Comparison of ENCODE assay signal across 22 cellular contexts in genomic region chr11:28038775-28039174, GRCh38.
"Had no signal": no experiment of that assay in that cellular context is flagged by ENCODE, and none has a peak within 500 bp of the region (broad histone marks: within the 10 kb centered on the region; RNA-seq: fewer than 3 reads in every experiment).

No MANE protein-coding gene starts in this region.

- H3K4me3 Mint-ChIP-seq: immature natural killer cell; natural killer cell; neural crest cell; stimulated activated effector memory CD8-positive, alpha-beta T cell treated with anti-CD3 and anti-CD28 coated beads, Interleukin-12 subunit alpha, Interleukin-12 subunit beta, amount 100 ng/mL, for 72 hours; stimulated activated naive CD8-positive, alpha-beta T cell treated with anti-CD3 and anti-CD28 coated beads, Interleukin-15, Interleukin-2, amounts not matched to agents 100 ng/mL and 50 ng/mL, for 24 hours had no signal

- H3K4me3 ChIP-seq: coronary artery, gastroesophageal sphincter, left lung, lung, ovary, smooth muscle cell, testis, transverse colon had no signal

- H3K27ac ChIP-seq: coronary artery, gastroesophageal sphincter, left lung, ovary, testis, transverse colon had no signal

- H3K9me3 ChIP-seq: gastroesophageal sphincter, left lung, ovary, testis, transverse colon had no signal

- H3K27me3 Mint-ChIP-seq: stimulated activated naive CD8-positive, alpha-beta T cell treated with anti-CD3 and anti-CD28 coated beads, Interleukin-15, Interleukin-2, amounts not matched to agents 100 ng/mL and 50 ng/mL, for 24 hours had no signal

- ATAC-seq: esophagus mucosa; gastroesophageal sphincter; left lung; natural killer cell; right cardiac atrium; stimulated activated effector memory CD8-positive, alpha-beta T cell treated with anti-CD3 and anti-CD28 coated beads, Interleukin-12 subunit alpha, Interleukin-12 subunit beta, amount 100 ng/mL, for 72 hours had no signal

- H3K4me1 ChIP-seq: gastroesophageal sphincter, left lung, testis had no signal

- H3K36me3 ChIP-seq: gastroesophageal sphincter, left lung, ovary, transverse colon had no signal

- H3K27me3 ChIP-seq: gastroesophageal sphincter, left lung, ovary, testis, transverse colon had no signal

- H3K36me3 Mint-ChIP-seq: natural killer cell; stimulated activated effector memory CD8-positive, alpha-beta T cell treated with anti-CD3 and anti-CD28 coated beads, Interleukin-12 subunit alpha, Interleukin-12 subunit beta, amount 100 ng/mL, for 72 hours had no signal

- H3K27ac Mint-ChIP-seq: immature natural killer cell; natural killer cell; stimulated activated effector memory CD8-positive, alpha-beta T cell treated with anti-CD3 and anti-CD28 coated beads, Interleukin-12 subunit alpha, Interleukin-12 subunit beta, amount 100 ng/mL, for 72 hours; stimulated activated naive CD8-positive, alpha-beta T cell treated with anti-CD3 and anti-CD28 coated beads, Interleukin-15, Interleukin-2, amounts not matched to agents 100 ng/mL and 50 ng/mL, for 24 hours had no signal

- H3K4me1 Mint-ChIP-seq: immature natural killer cell; natural killer cell; neural crest cell; stimulated activated effector memory CD8-positive, alpha-beta T cell treated with anti-CD3 and anti-CD28 coated beads, Interleukin-12 subunit alpha, Interleukin-12 subunit beta, amount 100 ng/mL, for 72 hours had no signal

- DNase-seq: effector CD4-positive, alpha-beta T cell; foreskin fibroblast; glutamatergic neuron; immature natural killer cell; left lung; mesenchymal stem cell; natural killer cell; ovary; right cardiac atrium; stimulated activated CD4-positive, alpha-beta T cell treated with anti-CD3 and anti-CD28 coated beads, Interleukin-4, amount 100 ng/mL, for 1 hour; stimulated activated CD8-positive, alpha-beta memory T cell treated with anti-CD3 and anti-CD28 coated beads, Interleukin-4, amount 100 ng/mL, for 48 hours; testis; transverse colon had no signal

- H3K9me3 Mint-ChIP-seq: immature natural killer cell; natural killer cell; neural crest cell; stimulated activated effector memory CD8-positive, alpha-beta T cell treated with anti-CD3 and anti-CD28 coated beads, Interleukin-12 subunit alpha, Interleukin-12 subunit beta, amount 100 ng/mL, for 72 hours; stimulated activated naive CD8-positive, alpha-beta T cell treated with anti-CD3 and anti-CD28 coated beads, Interleukin-15, Interleukin-2, amounts not matched to agents 100 ng/mL and 50 ng/mL, for 24 hours had no signal

- FAIRE-seq: keratinocyte had no signal
